Comparison of ENCODE assay signal across 16 cellular contexts in the genomic region with DNA sequence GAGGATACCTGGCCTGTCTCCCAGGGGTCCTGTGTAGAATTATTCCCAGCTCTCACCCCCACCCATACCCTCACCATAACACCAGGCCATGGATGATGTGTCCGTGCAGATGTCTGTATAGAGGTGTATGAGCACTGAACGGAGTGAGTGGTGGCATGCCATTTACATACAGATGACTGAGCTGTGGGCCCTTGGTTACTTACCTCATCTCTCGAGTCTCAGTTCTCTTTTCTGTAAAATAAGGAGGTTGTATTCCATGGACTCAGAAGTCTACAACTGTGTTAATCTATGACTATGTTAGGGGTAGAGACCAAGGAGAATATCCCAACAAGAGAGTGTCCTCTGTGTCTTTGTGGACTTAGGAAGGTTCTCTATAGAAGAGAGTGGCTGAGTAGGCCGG.
A peak's percentile ranks its signal among the peaks of the same experiment; 100 is the strongest.
DNase-seq lines count a peak whose midpoint lies in the region; ATAC-seq, FAIRE-seq and TF ChIP-seq lines count a peak whose summit lies in the region.
"Had no signal": no experiment of that assay in that cellular context is flagged by ENCODE, and none has a peak within 500 bp of the region (broad histone marks: within the 10 kb centered on the region; RNA-seq: fewer than 3 reads in every experiment).

No MANE protein-coding gene starts in this region.

- DNase-seq in RCC 7860 (ENCODE audit: low spot score): no peak
- DNase-seq in activated CD4-positive, alpha-beta T cell treated with anti-CD3 and anti-CD28 coated beads for 1 hour: no peak
- no peak for DNase-seq in cerebellar nuclear complex (lab: John Stamatoyannopoulos, UW)
- DNase-seq in HK-2 (ENCODE audit: unreplicated experiment): no peak
- DNase-seq: activated CD4-positive, alpha-beta T cell treated with anti-CD3 and anti-CD28 coated beads for 36 hours; activated gamma-delta T cell treated with Interleukin-2 at 50 U/mL for 16 hours; CD4-positive, alpha-beta memory T cell; GM23248; NCI-H1105; NCI-H524; stimulated activated CD4-positive, alpha-beta T cell treated with anti-CD3 and anti-CD28 coated beads, Interleukin-1b, Interleukin-23, amount 100 ng/mL, for 48 hours; stimulated activated naive CD4-positive, alpha-beta T cell treated with Interleukin-2 at 50 U/mL for 16 hours had no signal

- H3K4me1 Mint-ChIP-seq in nephron: peaks cover 33% of the 10 kb centered on the region

- ATAC-seq in GM18909 (IDR thresholded peaks at IDR 0.05; ENCODE audit: poor library complexity, unreplicated experiment) (peak; percentile 65), HG02571 (IDR thresholded peaks at IDR 0.05; ENCODE audit: unreplicated experiment) (peak; percentile 90), HG03439 (IDR thresholded peaks at IDR 0.05; ENCODE audit: unreplicated experiment) (peak; percentile 63)
- ATAC-seq: activated CD4-positive, alpha-beta T cell treated with anti-CD3 and anti-CD28 coated beads for 36 hours had no signal

- peaks cover under 1% of the 10 kb centered on the region for H3K36me3 Mint-ChIP-seq in nephron (ENCODE audit: low read depth)
- H3K36me3 Mint-ChIP-seq: CD4-positive, alpha-beta memory T cell had no signal

- no peak for TF ChIP-seq CTCF in nephron (IDR thresholded peaks at IDR 0.05; ENCODE audit: unreplicated experiment in 3 of 3)

- peaks cover 49% of the 10 kb centered on the region for H3K27me3 Mint-ChIP-seq in nephron (ENCODE audit: low read depth)

- FAIRE-seq in RCC 7860 (lab: Jason Lieb, UNC): no peak

- H3K27ac Mint-ChIP-seq in nephron: peak overlapping the region; percentile 6 to 28 (median 17)
- H3K27ac Mint-ChIP-seq: activated CD4-positive, alpha-beta T cell treated with anti-CD3 and anti-CD28 coated beads for 36 hours; CD4-positive, alpha-beta memory T cell had no signal

- peaks cover 3% of the 10 kb centered on the region for H3K9me3 Mint-ChIP-seq in nephron

- peak overlapping the region in 2 of 3 experiments; percentile 9 to 42 for H3K4me3 Mint-ChIP-seq in nephron
- H3K4me3 Mint-ChIP-seq: activated CD4-positive, alpha-beta T cell treated with anti-CD3 and anti-CD28 coated beads for 36 hours; CD4-positive, alpha-beta memory T cell had no signal
